In the genomic region with DNA sequence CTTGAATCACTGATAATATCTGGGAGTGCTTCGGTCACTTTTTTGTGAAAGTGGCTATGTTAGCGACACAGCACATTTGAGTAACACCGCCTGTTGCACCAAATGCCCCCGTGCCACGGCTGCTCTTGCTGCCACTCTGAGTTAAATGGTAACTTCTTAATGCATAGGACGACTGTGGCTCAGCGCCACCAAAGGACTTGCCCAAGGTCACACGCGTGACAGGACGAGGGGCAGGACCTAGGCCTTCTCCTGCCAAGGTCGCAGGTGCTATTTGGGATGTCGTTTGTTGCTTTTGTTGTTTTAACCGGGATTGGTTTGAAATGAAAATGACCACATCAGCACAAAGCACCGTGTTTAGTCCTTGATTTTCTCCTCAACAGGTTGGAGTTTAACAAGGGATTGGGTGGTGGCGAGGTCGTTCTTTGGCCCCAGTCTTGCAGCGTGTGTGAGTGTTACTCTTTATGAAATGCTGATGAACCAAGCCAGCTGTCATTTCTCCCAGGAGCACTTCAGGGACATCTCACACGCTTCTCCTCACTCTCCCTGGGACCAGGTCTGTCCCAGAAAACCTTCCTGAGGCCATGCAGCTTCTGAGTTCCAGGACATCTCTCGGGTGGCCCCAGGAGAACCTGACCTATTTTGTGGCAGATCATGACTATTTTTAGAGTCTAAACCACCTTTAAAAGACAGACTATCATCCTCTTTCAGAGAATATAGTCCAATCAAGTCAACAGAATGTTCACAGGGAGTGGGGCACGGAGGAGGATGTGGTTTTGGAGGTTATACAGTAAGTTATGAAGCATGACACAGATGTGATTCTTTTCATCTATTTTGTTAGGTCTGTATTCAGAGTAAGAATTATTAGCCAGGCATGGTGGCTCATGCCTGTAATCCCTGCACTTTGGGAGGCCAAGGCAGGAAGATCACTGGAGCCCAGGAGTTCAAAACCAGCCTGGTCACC, we compare ENCODE assay signal across 1 cellular context.
A peak's percentile ranks its signal among the peaks of the same experiment; 100 is the strongest.
TF ChIP-seq lines count a peak whose summit lies in the region.

No MANE protein-coding gene starts in this region.

TF ChIP-seq in IMR-90, 13 proteins besides CTCF, POLR2A, EP300 and RAD21 (continued from another document):
- TF ChIP-seq CEBPB (IDR thresholded peaks at IDR 0.05; ENCODE audit: low read depth, low read length) = no peak
- no peak for TF ChIP-seq FOS (IDR thresholded peaks at IDR 0.05; ENCODE audit: low read depth, low read length)
- TF ChIP-seq MAFK (IDR thresholded peaks at IDR 0.05; ENCODE audit: low read depth, low read length) = peak; percentile 34
- no peak for TF ChIP-seq RCOR1 (IDR thresholded peaks at IDR 0.05; ENCODE audit: insufficient replicate concordance, low read length)
- no peak for TF ChIP-seq MXI1 (IDR thresholded peaks at IDR 0.05; ENCODE audit: borderline replicate concordance, low read depth, low read length)
- no peak for TF ChIP-seq ELK1 (IDR thresholded peaks at IDR 0.05; ENCODE audit: borderline replicate concordance, low read depth, low read length)
